1 cellular context compared by ENCODE assay signal in genomic region chrX:12159799-12160198, GRCh38.
TF ChIP-seq lines count a peak whose summit lies in the region.

No MANE protein-coding gene starts in this region.

TF ChIP-seq in HEK293, 187 proteins besides CTCF, POLR2A, EP300 and RAD21 (continued from another document and continues in another):
- no peak for TF ChIP-seq ZNF221 (tag by site-specific recombination; IDR thresholded peaks at IDR 0.05; ENCODE audit: borderline replicate concordance)
- TF ChIP-seq ZNF701 (tag by site-specific recombination; IDR thresholded peaks at IDR 0.05) = no peak
- TF ChIP-seq ZNF274 (IDR thresholded peaks at IDR 0.05; ENCODE audit: low read length) = no peak
- TF ChIP-seq ZNF274 (tag by site-specific recombination; IDR thresholded peaks at IDR 0.05; ENCODE audit: borderline replicate concordance) = no peak
- TF ChIP-seq TRIM28 (IDR thresholded peaks at IDR 0.05; ENCODE audit: borderline replicate concordance, low read length) = no peak
- no peak for TF ChIP-seq ZBTB49 (tag by site-specific recombination; IDR thresholded peaks at IDR 0.05; ENCODE audit: low read depth)
- no peak for TF ChIP-seq HOXD13 (CRISPR knock-in tag; IDR thresholded peaks at IDR 0.05; ENCODE audit: borderline replicate concordance)
- no peak for TF ChIP-seq SALL2 (tag by site-specific recombination; IDR thresholded peaks at IDR 0.05; ENCODE audit: borderline replicate concordance)
- no peak for TF ChIP-seq ZNF10 (tag by site-specific recombination; IDR thresholded peaks at IDR 0.05)
- TF ChIP-seq ZNF704 (tag by site-specific recombination; IDR thresholded peaks at IDR 0.05) = no peak
- TF ChIP-seq ZNF596 (tag by site-specific recombination; IDR thresholded peaks at IDR 0.05) = no peak
- TF ChIP-seq ZFHX2 (tag by site-specific recombination; conservative IDR thresholded peaks at IDR 0.05) = no peak
- TF ChIP-seq ZNF132 (tag by site-specific recombination; IDR thresholded peaks at IDR 0.05; ENCODE audit: borderline replicate concordance) = no peak
- peak; percentile 47; the same call in 1 of the 2 replicates for TF ChIP-seq ZSCAN16 (tag by site-specific recombination; IDR thresholded peaks at IDR 0.05)
- peak; percentile 63 for TF ChIP-seq ZNF398 (tag by site-specific recombination; IDR thresholded peaks at IDR 0.05)
- no peak for TF ChIP-seq MZF1 (tag by site-specific recombination; IDR thresholded peaks at IDR 0.05; ENCODE audit: borderline replicate concordance)
- no peak for TF ChIP-seq ZNF518A (tag by site-specific recombination; conservative IDR thresholded peaks at IDR 0.05; ENCODE audit: low read depth)
- no peak for TF ChIP-seq HOXC10 (CRISPR knock-in tag; IDR thresholded peaks at IDR 0.05)
- TF ChIP-seq ZNF785 (tag by site-specific recombination; IDR thresholded peaks at IDR 0.05) = no peak
- no peak for TF ChIP-seq GLIS1 (tag by site-specific recombination; IDR thresholded peaks at IDR 0.05)
- TF ChIP-seq ZNF76 (tag by site-specific recombination; IDR thresholded peaks at IDR 0.05; ENCODE audit: borderline replicate concordance, low read depth) = no peak
- TF ChIP-seq ZNF202 (tag by site-specific recombination; IDR thresholded peaks at IDR 0.05; ENCODE audit: borderline replicate concordance) = no peak
- peak; percentile 99 for TF ChIP-seq KLF1 (tag by site-specific recombination; IDR thresholded peaks at IDR 0.05)
- no peak for TF ChIP-seq ZNF664 (tag by site-specific recombination; IDR thresholded peaks at IDR 0.05)
- TF ChIP-seq ZBTB8A (tag by site-specific recombination; IDR thresholded peaks at IDR 0.05) = 0 out of 2 replicates have a peak, but pooled peaks have one; percentile 14
- TF ChIP-seq ZNF341 (tag by site-specific recombination; IDR thresholded peaks at IDR 0.05; ENCODE audit: low read depth) = no peak
- TF ChIP-seq ZNF830 (tag by site-specific recombination; IDR thresholded peaks at IDR 0.05; ENCODE audit: low read depth) = no peak
- no peak for TF ChIP-seq HIC1 (tag by site-specific recombination; IDR thresholded peaks at IDR 0.05)
- TF ChIP-seq ZNF433 (tag by site-specific recombination; IDR thresholded peaks at IDR 0.05; ENCODE audit: low read depth) = no peak
- no peak for TF ChIP-seq ZNF211 (tag by site-specific recombination; IDR thresholded peaks at IDR 0.05; ENCODE audit: low read depth)
- TF ChIP-seq ZNF610 (tag by site-specific recombination; IDR thresholded peaks at IDR 0.05; ENCODE audit: borderline replicate concordance) = no peak
- TF ChIP-seq ZBTB1 (tag by site-specific recombination; IDR thresholded peaks at IDR 0.05) = no peak
- TF ChIP-seq ZNF645 (tag by site-specific recombination; IDR thresholded peaks at IDR 0.05) = no peak
- no peak for TF ChIP-seq MYNN (tag by site-specific recombination; IDR thresholded peaks at IDR 0.05; ENCODE audit: borderline replicate concordance)
- no peak for TF ChIP-seq ZNF266 (tag by site-specific recombination; IDR thresholded peaks at IDR 0.05; ENCODE audit: low read depth)
- TF ChIP-seq ZNF26 (tag by site-specific recombination; IDR thresholded peaks at IDR 0.05) = no peak
- no peak for TF ChIP-seq ZNF426 (tag by site-specific recombination; IDR thresholded peaks at IDR 0.05)
- TF ChIP-seq ZNF175 (tag by site-specific recombination; IDR thresholded peaks at IDR 0.05) = no peak
- TF ChIP-seq ZNF239 (tag by site-specific recombination; IDR thresholded peaks at IDR 0.05) = no peak
- TF ChIP-seq ZNF561 (tag by site-specific recombination; IDR thresholded peaks at IDR 0.05; ENCODE audit: borderline replicate concordance) = no peak
- TF ChIP-seq ZNF214 (tag by site-specific recombination; IDR thresholded peaks at IDR 0.05; ENCODE audit: borderline replicate concordance) = no peak
- 0 out of 2 replicates have a peak, but pooled peaks have one; percentile 11 for TF ChIP-seq ZBTB44 (tag by site-specific recombination; IDR thresholded peaks at IDR 0.05)
- TF ChIP-seq GLI4 (tag by site-specific recombination; IDR thresholded peaks at IDR 0.05) = no peak
- no peak for TF ChIP-seq PBX3 (CRISPR knock-in tag; IDR thresholded peaks at IDR 0.05)
- TF ChIP-seq ZNF654 (tag by site-specific recombination; IDR thresholded peaks at IDR 0.05; ENCODE audit: low read depth) = no peak
- TF ChIP-seq ZSCAN23 (tag by site-specific recombination; IDR thresholded peaks at IDR 0.05) = no peak
- no peak for TF ChIP-seq ZNF548 (tag by site-specific recombination; IDR thresholded peaks at IDR 0.05)
- TF ChIP-seq ZNF19 (tag by site-specific recombination; IDR thresholded peaks at IDR 0.05; ENCODE audit: low read depth) = no peak
